In the genomic region with DNA sequence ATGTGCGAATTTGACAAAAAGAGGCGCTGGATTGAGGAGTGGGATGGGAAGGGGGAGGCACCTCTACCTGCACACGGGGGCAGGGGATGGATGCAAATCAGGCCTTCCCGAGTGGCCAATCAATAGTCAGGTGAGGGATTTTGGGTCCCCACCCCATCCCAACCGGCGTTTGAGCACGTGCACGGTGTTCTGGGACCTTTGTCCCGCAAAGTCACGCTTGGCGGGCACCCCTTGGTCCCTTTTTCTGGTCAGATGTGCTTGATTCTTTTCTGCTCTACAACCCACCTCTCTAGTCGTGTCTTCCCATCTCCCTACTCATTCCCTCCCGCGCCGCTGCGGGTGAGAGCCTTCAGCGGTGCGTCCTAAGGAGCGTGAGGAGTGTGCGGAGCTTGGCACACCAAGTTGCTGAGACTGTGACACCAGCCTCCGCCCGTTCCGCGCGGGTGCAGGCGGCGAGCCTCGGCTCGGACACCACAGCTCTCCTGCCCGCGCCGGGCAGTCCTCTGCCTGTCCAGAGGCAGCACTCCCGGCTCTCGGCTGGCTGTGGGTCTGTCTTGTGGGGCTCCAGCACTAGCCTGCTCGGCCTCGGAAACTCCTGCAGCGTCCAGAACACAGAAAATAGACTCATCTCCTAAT, we compare ENCODE assay signal across 8 cellular contexts. TPM values are rescaled to one million over a fixed set of nuclear protein-coding genes. Genes with fewer than 3 reads are reported as not detected.
DNase-seq lines count a peak whose midpoint lies in the region; ATAC-seq, FAIRE-seq and TF ChIP-seq lines count a peak whose summit lies in the region.

No MANE protein-coding gene starts in this region.

- DNase-seq in A549 (ENCODE audit: low read depth in 1 of 2, low spot score in 1 of 2) = peak in 1 of 2 experiments; percentile 5
- peak; percentile 30 for DNase-seq in LHCN-M2 (ENCODE audit: low read depth)
- DNase-seq in fibroblast of gingiva (ENCODE audit: low read depth) = peak; percentile 66
- DNase-seq in myocyte (ENCODE audit: low read depth) = peak; percentile 40
- DNase-seq in NCI-H1417 (lab: John Stamatoyannopoulos, UW) = no peak
- DNase-seq in activated naive CD4-positive, alpha-beta T cell treated with anti-CD3 and anti-CD28 coated beads, Interleukin-2, amount 10 ng/mL, durations not matched to agents 7 days and 5 days = no peak
- DNase-seq in activated CD8-positive, alpha-beta T cell treated with anti-CD3 and anti-CD28 coated beads for 36 hours = no peak
- no peak for DNase-seq in cerebellum (ENCODE audit: low spot score)

- peaks cover 12% of the 10 kb centered on the region for H3K4me1 ChIP-seq in A549

- WGBS in A549 (ENCODE audit: missing lambda C conversion rate) = 35% methylated on average over 35 of the region's 37 CpGs

- POLR2A ChIA-PET in A549 (lab: Yijun Ruan, JAX) = no interaction called here
- POLR2A ChIA-PET in activated CD8-positive, alpha-beta T cell treated with anti-CD3 and anti-CD28 coated beads for 36 hours (lab: Charles Lee) = no interaction called here

- no peak overlapping the region for H3K27ac ChIP-seq in A549

- H3K9me3 ChIP-seq in A549 = no peaks in the 10 kb centered on the region

- CTCF ChIA-PET in A549 (lab: Yijun Ruan, JAX) = no interaction called here
- CTCF ChIA-PET in activated naive CD4-positive, alpha-beta T cell treated with anti-CD3 and anti-CD28 coated beads, Interleukin-2, amount 10 ng/mL, durations not matched to agents 7 days and 5 days (lab: Charles Lee) = no interaction called here
- CTCF ChIA-PET in activated CD8-positive, alpha-beta T cell treated with anti-CD3 and anti-CD28 coated beads for 36 hours (lab: Charles Lee) = interaction anchor here (1.0 kb wide), 1 partner anchor 313 kb away, joined by 3 read pairs; no protein-coding TSS in a partner anchor

- H3K4me3 Mint-ChIP-seq in activated naive CD4-positive, alpha-beta T cell treated with anti-CD3 and anti-CD28 coated beads, Interleukin-2, amount 10 ng/mL, durations not matched to agents 7 days and 5 days = no peak overlapping the region
- no peak overlapping the region for H3K4me3 Mint-ChIP-seq in activated CD8-positive, alpha-beta T cell treated with anti-CD3 and anti-CD28 coated beads for 36 hours

- no peak overlapping the region for H3K27ac Mint-ChIP-seq in activated naive CD4-positive, alpha-beta T cell treated with anti-CD3 and anti-CD28 coated beads, Interleukin-2, amount 10 ng/mL, durations not matched to agents 7 days and 5 days
- H3K27ac Mint-ChIP-seq in activated CD8-positive, alpha-beta T cell treated with anti-CD3 and anti-CD28 coated beads for 36 hours = no peak overlapping the region

- H3K27me3 Mint-ChIP-seq in activated naive CD4-positive, alpha-beta T cell treated with anti-CD3 and anti-CD28 coated beads, Interleukin-2, amount 10 ng/mL, durations not matched to agents 7 days and 5 days = peaks cover 39% of the 10 kb centered on the region
- peaks cover 42% of the 10 kb centered on the region for H3K27me3 Mint-ChIP-seq in activated CD8-positive, alpha-beta T cell treated with anti-CD3 and anti-CD28 coated beads for 36 hours

- H3K9me3 Mint-ChIP-seq in activated naive CD4-positive, alpha-beta T cell treated with anti-CD3 and anti-CD28 coated beads, Interleukin-2, amount 10 ng/mL, durations not matched to agents 7 days and 5 days = no peaks in the 10 kb centered on the region
- peaks cover 2% of the 10 kb centered on the region for H3K9me3 Mint-ChIP-seq in activated CD8-positive, alpha-beta T cell treated with anti-CD3 and anti-CD28 coated beads for 36 hours

- TF ChIP-seq RAD21 in A549 (conservative IDR thresholded peaks at IDR 0.05 in 1 of 2, IDR thresholded peaks at IDR 0.05 in 1 of 2) = no peak

- H3K4me1 Mint-ChIP-seq in activated naive CD4-positive, alpha-beta T cell treated with anti-CD3 and anti-CD28 coated beads, Interleukin-2, amount 10 ng/mL, durations not matched to agents 7 days and 5 days = peaks cover 11% of the 10 kb centered on the region
- H3K4me1 Mint-ChIP-seq in activated CD8-positive, alpha-beta T cell treated with anti-CD3 and anti-CD28 coated beads for 36 hours (ENCODE audit: low read depth) = peaks cover 9% of the 10 kb centered on the region

- peaks cover 1% of the 10 kb centered on the region for H3K36me3 Mint-ChIP-seq in activated naive CD4-positive, alpha-beta T cell treated with anti-CD3 and anti-CD28 coated beads, Interleukin-2, amount 10 ng/mL, durations not matched to agents 7 days and 5 days
- no peaks in the 10 kb centered on the region for H3K36me3 Mint-ChIP-seq in activated CD8-positive, alpha-beta T cell treated with anti-CD3 and anti-CD28 coated beads for 36 hours (ENCODE audit: low read depth)

- H3K4me2 ChIP-seq in A549 = peak overlapping the region; percentile 98

- H3K4me3 ChIP-seq in A549 = peak overlapping the region; percentile 43

- no peak for TF ChIP-seq CTCF in A549 (IDR thresholded peaks at IDR 0.05)
- TF ChIP-seq CTCF in activated CD8-positive, alpha-beta T cell treated with anti-CD3 and anti-CD28 coated beads for 36 hours (IDR thresholded peaks at IDR 0.05) = no peak

- TF ChIP-seq POLR2A in A549 (IDR thresholded peaks at IDR 0.05; ENCODE audit: low read length) = no peak

- TF ChIP-seq EP300 in A549 (IDR thresholded peaks at IDR 0.05) = no peak

- ATAC-seq in A549 = peak; percentile 62 to 75
- ATAC-seq in activated CD8-positive, alpha-beta T cell treated with anti-CD3 and anti-CD28 coated beads for 36 hours = no peak

- FAIRE-seq in A549 (lab: Jason Lieb, UNC) = no peak

- intact Hi-C loops in activated CD8-positive, alpha-beta T cell treated with anti-CD3 and anti-CD28 coated beads for 36 hours (cut with micrococcal nuclease) = no loop called here

TF ChIP-seq in A549, 52 proteins besides CTCF, POLR2A, EP300 and RAD21:
- TF ChIP-seq NPAS2 (CRISPR knock-in tag; IDR thresholded peaks at IDR 0.05; ENCODE audit: borderline replicate concordance) (no peak), CEBPB (IDR thresholded peaks at IDR 0.05) (no peak), PHF8 (IDR thresholded peaks at IDR 0.05; ENCODE audit: borderline replicate concordance, low read depth) (no peak), HEYL (CRISPR knock-in tag; IDR thresholded peaks at IDR 0.05) (no peak), RNF2 (IDR thresholded peaks at IDR 0.05; ENCODE audit: borderline replicate concordance, low read depth) (no peak), CBX2 (IDR thresholded peaks at IDR 0.05; ENCODE audit: borderline replicate concordance, low read depth) (no peak), MAX (IDR thresholded peaks at IDR 0.05) (no peak), EHMT2 (IDR thresholded peaks at IDR 0.05; ENCODE audit: low read depth) (no peak), POLR2AphosphoS2 (conservative IDR thresholded peaks at IDR 0.05; ENCODE audit: low read length) (no peak), BHLHE40 (IDR thresholded peaks at IDR 0.05; ENCODE audit: low read depth, low read length) (no peak), ZNF302 (CRISPR knock-in tag; IDR thresholded peaks at IDR 0.05) (no peak), CHD2 (IDR thresholded peaks at IDR 0.05; ENCODE audit: low read length, partially characterized antibody) (no peak)
- TF ChIP-seq, protein P1, sequence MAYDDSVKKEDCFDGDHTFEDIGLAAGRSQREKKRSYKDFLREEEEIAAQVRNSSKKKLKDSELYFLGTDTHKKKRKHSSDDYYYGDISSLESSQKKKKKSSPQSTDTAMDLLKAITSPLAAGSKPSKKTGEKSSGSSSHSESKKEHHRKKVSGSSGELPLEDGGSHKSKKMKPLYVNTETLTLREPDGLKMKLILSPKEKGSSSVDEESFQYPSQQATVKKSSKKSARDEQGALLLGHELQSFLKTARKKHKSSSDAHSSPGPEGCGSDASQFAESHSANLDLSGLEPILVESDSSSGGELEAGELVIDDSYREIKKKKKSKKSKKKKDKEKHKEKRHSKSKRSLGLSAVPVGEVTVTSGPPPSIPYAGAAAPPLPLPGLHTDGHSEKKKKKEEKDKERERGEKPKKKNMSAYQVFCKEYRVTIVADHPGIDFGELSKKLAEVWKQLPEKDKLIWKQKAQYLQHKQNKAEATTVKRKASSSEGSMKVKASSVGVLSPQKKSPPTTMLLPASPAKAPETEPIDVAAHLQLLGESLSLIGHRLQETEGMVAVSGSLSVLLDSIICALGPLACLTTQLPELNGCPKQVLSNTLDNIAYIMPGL (CRISPR knock-in tag; IDR thresholded peaks at IDR 0.05; ENCODE audit: borderline replicate concordance) = no peak

RNA-seq across cellular contexts. Expression of gene ADAMTS19, which starts 0.5 kb away (rescaled TPM):
- not detected in 2 replicates for polyA plus RNA-seq in A549 (2011; rRNA removed)
- not detected in 2 replicates for polyA plus RNA-seq in A549 (2012; cell fraction: cytosol; rRNA removed)
- not detected in 2 replicates for polyA plus RNA-seq in A549 (2012; cell fraction: nucleus; rRNA removed)
- polyA plus RNA-seq in A549 (2017; fragmentation: RNase III; extraction: RNeasy Plus Mini Kit Qiagen cat#74134 plus additional on column Dnase treatment) = not detected in 3 replicates
- polyA minus RNA-seq in A549 (2011; rRNA and poly(A)+ RNA removed) = not detected in 2 replicates
- total RNA-seq in LHCN-M2 (2014; rRNA removed) = not detected in 2 replicates
- polyA plus RNA-seq in LHCN-M2 (2012) = not detected
- total RNA-seq in myocyte = not detected in 2 replicates
- not detected for polyA plus RNA-seq in myocyte (2012)
- not detected for total RNA-seq in activated CD8-positive, alpha-beta T cell treated with anti-CD3 and anti-CD28 coated beads for 36 hours
- 6.2 TPM for total RNA-seq in cerebellum

Comparison
In these comparisons a context has a peak if more than half of its experiments do, and no peak if none do; other contexts are left out.
1. DNase-seq: peak in LHCN-M2 (single experiment), fibroblast of gingiva (single experiment) and myocyte (single experiment); none in NCI-H1417 (0 of 3), activated naive CD4-positive, alpha-beta T cell treated with anti-CD3 and anti-CD28 coated beads, Interleukin-2, amount 10 ng/mL, durations not matched to agents 7 days and 5 days (single experiment), activated CD8-positive, alpha-beta T cell treated with anti-CD3 and anti-CD28 coated beads for 36 hours (single experiment) and cerebellum (single experiment).